27 cellular contexts compared by ENCODE assay signal in genomic region chr6:69421270-69421669, GRCh38.
"Had no signal": no experiment of that assay in that cellular context is flagged by ENCODE, and none has a peak within 500 bp of the region (broad histone marks: within the 10 kb centered on the region; RNA-seq: fewer than 3 reads in every experiment).

No MANE protein-coding gene starts in this region.

- H3K4me1 Mint-ChIP-seq: immature natural killer cell, mesothelial cell of epicardium had no signal

- H3K4me2 ChIP-seq: hepatocyte had no signal

- H3K27me3 Mint-ChIP-seq: dendritic cell treated with granulocyte-macrophage colony-stimulating factor and Interleukin-4, amounts not matched to agents 40 ng/mL and 50 ng/mL, for 4 days; effector memory CD8-positive, alpha-beta T cell had no signal

- H3K79me2 ChIP-seq: hepatocyte had no signal

- DNase-seq: colonic mucosa; cortex of kidney; effector CD8-positive, alpha-beta T cell; effector memory CD8-positive, alpha-beta T cell; endodermal cell; erythroblast; esophagus squamous epithelium; foreskin fibroblast; foreskin melanocyte; gastrocnemius medialis; heart left ventricle; hypothalamus; immature natural killer cell; islet precursor cell; kidney; left cardiac atrium; left lung; left ventricle myocardium superior; lower lobe of right lung; mesenchymal stem cell; mucosa of descending colon had no signal

- H3K27ac Mint-ChIP-seq: dendritic cell treated with granulocyte-macrophage colony-stimulating factor and Interleukin-4, amounts not matched to agents 40 ng/mL and 50 ng/mL, for 4 days; effector memory CD8-positive, alpha-beta T cell; endodermal cell; immature natural killer cell; mesothelial cell of epicardium had no signal

- H3K4me1 ChIP-seq: colonic mucosa, esophagus squamous epithelium, gastrocnemius medialis, heart left ventricle, left lung, lower lobe of right lung had no signal

- H3K36me3 Mint-ChIP-seq: mesothelial cell of epicardium had no signal

- H3K27ac ChIP-seq: colonic mucosa, epithelial cell of prostate, esophagus squamous epithelium, gastrocnemius medialis, heart left ventricle, hepatocyte, left lung, lower lobe of right lung had no signal

- FAIRE-seq: endometrium, kidney had no signal

- H3K4me3 ChIP-seq: colonic mucosa, esophagus squamous epithelium, gastrocnemius medialis, heart left ventricle, hepatocyte, left lung, lower lobe of right lung, mucosa of descending colon had no signal

- H3K9me3 ChIP-seq: colonic mucosa, esophagus squamous epithelium, gastrocnemius medialis, heart left ventricle, lower lobe of right lung, mucosa of descending colon had no signal

- H3K36me3 ChIP-seq: colonic mucosa, esophagus squamous epithelium, gastrocnemius medialis, heart left ventricle, left lung, lower lobe of right lung had no signal

- H3K4me3 Mint-ChIP-seq: dendritic cell treated with granulocyte-macrophage colony-stimulating factor and Interleukin-4, amounts not matched to agents 40 ng/mL and 50 ng/mL, for 4 days; effector memory CD8-positive, alpha-beta T cell; endodermal cell; immature natural killer cell; mesothelial cell of epicardium had no signal

- H3K27me3 ChIP-seq: colonic mucosa, esophagus squamous epithelium, gastrocnemius medialis, heart left ventricle, hepatocyte, left lung had no signal

- H2AFZ ChIP-seq: hepatocyte had no signal

- H3K9me3 Mint-ChIP-seq: dendritic cell treated with granulocyte-macrophage colony-stimulating factor and Interleukin-4, amounts not matched to agents 40 ng/mL and 50 ng/mL, for 4 days; endodermal cell; mesothelial cell of epicardium had no signal

- ATAC-seq: effector memory CD8-positive, alpha-beta T cell; esophagus mucosa; gastrocnemius medialis; heart left ventricle; left cardiac atrium; left lung; left ventricle myocardium superior; lower lobe of right lung; mucosa of descending colon had no signal
